ENCODE assay signal across 16 cellular contexts in genomic region chr3:28376424-28376823, GRCh38. TPM values are rescaled to one million over a fixed set of nuclear protein-coding genes. Genes with fewer than 3 reads are reported as not detected.
A peak's percentile ranks its signal among the peaks of the same experiment; 100 is the strongest.
DNase-seq lines count a peak whose midpoint lies in the region; ATAC-seq and TF ChIP-seq lines count a peak whose summit lies in the region.
"Had no signal": no experiment of that assay in that cellular context is flagged by ENCODE, and none has a peak within 500 bp of the region (broad histone marks: within the 10 kb centered on the region; RNA-seq: fewer than 3 reads in every experiment).

No MANE protein-coding gene starts in this region.

- no peaks in the 10 kb centered on the region for H3K4me1 Mint-ChIP-seq in naive thymus-derived CD4-positive, alpha-beta T cell
- H3K4me1 Mint-ChIP-seq in CD8-positive, alpha-beta memory T cell: no peaks in the 10 kb centered on the region
- H3K4me1 Mint-ChIP-seq: IgD-negative memory B cell had no signal

- H3K9me3 ChIP-seq in naive thymus-derived CD4-positive, alpha-beta T cell (ENCODE audit: control insufficient read depth in 2 of 3, low read length in 3 of 3): no peaks in the 10 kb centered on the region
- H3K9me3 ChIP-seq in CD8-positive, alpha-beta memory T cell (ENCODE audit: low read length): no peaks in the 10 kb centered on the region

- no peak for TF ChIP-seq CTCF in epithelial cell of esophagus (IDR thresholded peaks at IDR 0.05; ENCODE audit: insufficient read depth, low read depth, low read length, missing control alignments)

- no peak overlapping the region for H3K4me3 ChIP-seq in epithelial cell of esophagus (ENCODE audit: low read length)
- H3K4me3 ChIP-seq in naive thymus-derived CD4-positive, alpha-beta T cell (ENCODE audit: low read length): no peak overlapping the region
- no peak overlapping the region for H3K4me3 ChIP-seq in CD8-positive, alpha-beta memory T cell (ENCODE audit: low read length)
- H3K4me3 ChIP-seq: BLaER1 treated with 17β-estradiol and CSF1 and Interleukin-3, amounts not matched to agents 10 nM and 100 nM had no signal

- H3K27ac Mint-ChIP-seq in naive thymus-derived CD4-positive, alpha-beta T cell: no peak overlapping the region
- no peak overlapping the region for H3K27ac Mint-ChIP-seq in CD8-positive, alpha-beta memory T cell
- H3K27ac Mint-ChIP-seq: activated CD4-positive, alpha-beta memory T cell treated with anti-CD3 and anti-CD28 coated beads for 36 hours; IgD-negative memory B cell had no signal

- peaks cover 0 to 6% (median 0%) of the 10 kb centered on the region in 5 donors for H3K27me3 Mint-ChIP-seq in naive thymus-derived CD4-positive, alpha-beta T cell
- H3K27me3 Mint-ChIP-seq in CD8-positive, alpha-beta memory T cell: peaks cover 4 to 34% of the 10 kb centered on the region in 2 donors
- H3K27me3 Mint-ChIP-seq: activated CD4-positive, alpha-beta memory T cell treated with anti-CD3 and anti-CD28 coated beads for 36 hours had no signal

- peaks cover 0 to 37% (median 12%) of the 10 kb centered on the region in 11 donors for H3K9me3 Mint-ChIP-seq in naive thymus-derived CD4-positive, alpha-beta T cell
- peaks cover 4 to 14% (median 12%) of the 10 kb centered on the region in 5 donors for H3K9me3 Mint-ChIP-seq in CD8-positive, alpha-beta memory T cell

- DNase-seq in Ammon's horn (ENCODE audit: low spot score) (peak; percentile 9), NOMO-1 (lab: John Stamatoyannopoulos, UW; ENCODE audit: unreplicated experiment in 2 of 2) (peak; percentile 80 to 95), epithelial cell of esophagus (ENCODE audit: low read depth) (peak; percentile 36), NCI-H2029 (lab: John Stamatoyannopoulos, UW) (no peak)
- no peak for DNase-seq in naive thymus-derived CD4-positive, alpha-beta T cell
- DNase-seq in CD8-positive, alpha-beta memory T cell: no peak
- DNase-seq: activated CD4-positive, alpha-beta memory T cell treated with anti-CD3 and anti-CD28 coated beads for 36 hours; activated gamma-delta T cell; NCI-H2081 treated with DMSO at 0.1 percent for 48 hours; nucleus accumbens; stimulated activated CD4-positive, alpha-beta T cell treated with anti-CD3 and anti-CD28 coated beads, Interleukin-2, amount 100 ng/mL, for 48 hours; stimulated activated naive CD4-positive, alpha-beta T cell had no signal

- no peaks in the 10 kb centered on the region for H3K4me1 ChIP-seq in naive thymus-derived CD4-positive, alpha-beta T cell (ENCODE audit: control insufficient read depth in 2 of 2, insufficient read depth in 2 of 2, low read length in 2 of 2)
- no peaks in the 10 kb centered on the region for H3K4me1 ChIP-seq in CD8-positive, alpha-beta memory T cell (ENCODE audit: insufficient read depth, low read length)

- H3K36me3 ChIP-seq in naive thymus-derived CD4-positive, alpha-beta T cell (ENCODE audit: control insufficient read depth in 2 of 3, insufficient read depth in 3 of 3, low read length in 3 of 3): no peaks in the 10 kb centered on the region
- H3K36me3 ChIP-seq in CD8-positive, alpha-beta memory T cell (ENCODE audit: insufficient read depth, low read length): no peaks in the 10 kb centered on the region
- H3K36me3 ChIP-seq: BLaER1 treated with 17β-estradiol and CSF1 and Interleukin-3, amounts not matched to agents 10 nM and 100 nM had no signal

- no peak overlapping the region for H3K4me3 Mint-ChIP-seq in naive thymus-derived CD4-positive, alpha-beta T cell
- no peak overlapping the region for H3K4me3 Mint-ChIP-seq in CD8-positive, alpha-beta memory T cell
- H3K4me3 Mint-ChIP-seq: activated CD4-positive, alpha-beta memory T cell treated with anti-CD3 and anti-CD28 coated beads for 36 hours; IgD-negative memory B cell had no signal

- H3K36me3 Mint-ChIP-seq in naive thymus-derived CD4-positive, alpha-beta T cell: peaks cover 0 to 22% (median 15%) of the 10 kb centered on the region in 5 donors
- peaks cover 0 to 26% (median 3%) of the 10 kb centered on the region in 3 donors for H3K36me3 Mint-ChIP-seq in CD8-positive, alpha-beta memory T cell

- POLR2A ChIA-PET in naive thymus-derived CD4-positive, alpha-beta T cell (lab: Charles Lee): no interaction called here
- POLR2A ChIA-PET in CD8-positive, alpha-beta memory T cell (lab: Charles Lee): no interaction called here

- ATAC-seq in naive thymus-derived CD4-positive, alpha-beta T cell: peak; percentile 41
- ATAC-seq in HG02623 (IDR thresholded peaks at IDR 0.05; ENCODE audit: unreplicated experiment) (no peak), GM19351 (IDR thresholded peaks at IDR 0.05; ENCODE audit: unreplicated experiment) (no peak)

- intact Hi-C loops in naive thymus-derived CD4-positive, alpha-beta T cell (cut with micrococcal nuclease): no loop called here

- CTCF ChIA-PET in naive thymus-derived CD4-positive, alpha-beta T cell (lab: Charles Lee): no interaction called here
- CTCF ChIA-PET in CD8-positive, alpha-beta memory T cell (lab: Charles Lee): no interaction called here

- no peaks in the 10 kb centered on the region for H3K27me3 ChIP-seq in naive thymus-derived CD4-positive, alpha-beta T cell (ENCODE audit: control insufficient read depth in 2 of 2, insufficient read depth in 2 of 2, low read length in 2 of 2)
- no peaks in the 10 kb centered on the region for H3K27me3 ChIP-seq in CD8-positive, alpha-beta memory T cell (ENCODE audit: insufficient read depth, low read length, poor library complexity, severe bottlenecking)
- H3K27me3 ChIP-seq: BLaER1 treated with 17β-estradiol and CSF1 and Interleukin-3, amounts not matched to agents 10 nM and 100 nM had no signal

- H3K27ac ChIP-seq in naive thymus-derived CD4-positive, alpha-beta T cell (ENCODE audit: low read depth, low read length): no peak overlapping the region
- no peak overlapping the region for H3K27ac ChIP-seq in CD8-positive, alpha-beta memory T cell (ENCODE audit: low read depth, low read length)

RNA-seq across cellular contexts. Expression of gene AZI2, which starts 27.8 kb away (rescaled TPM):
- total RNA-seq in naive thymus-derived CD4-positive, alpha-beta T cell: 10 to 100 TPM; 39.7 to 54.0 (median 41.2) TPM
- polyA plus RNA-seq in naive thymus-derived CD4-positive, alpha-beta T cell: 10 to 100 TPM; 39.2 to 53.6 TPM
- 10 to 100 TPM; 34.5 to 36.4 TPM for total RNA-seq in CD8-positive, alpha-beta memory T cell
- 51.8 TPM for polyA plus RNA-seq in CD8-positive, alpha-beta memory T cell

RNA-seq across cellular contexts. Expression of gene ZCWPW2, which starts 27.9 kb away (rescaled TPM):
- 1 to 10 TPM in 2 of 5 experiments, under 1 TPM in 3; 0.56 to 1.3 (median 0.81) TPM for total RNA-seq in naive thymus-derived CD4-positive, alpha-beta T cell
- polyA plus RNA-seq in naive thymus-derived CD4-positive, alpha-beta T cell: under 1 TPM; 0.67 to 0.78 TPM
- under 1 TPM; 0.20 to 0.27 TPM for total RNA-seq in CD8-positive, alpha-beta memory T cell
- polyA plus RNA-seq in CD8-positive, alpha-beta memory T cell: 0.66 TPM

Comparison
In these comparisons a context has a peak if more than half of its experiments do, and no peak if none do; other contexts are left out.
1. DNase-seq: peak in Ammon's horn (single experiment), NOMO-1 (2 of 2) and epithelial cell of esophagus (single experiment); none in naive thymus-derived CD4-positive, alpha-beta T cell (0 of 9), CD8-positive, alpha-beta memory T cell (0 of 5) and NCI-H2029 (single experiment).